In genomic region chr18:11908182-11909080, GRCh38 we compare ENCODE assay signal across 7 cellular contexts. TPM values are rescaled to one million over a fixed set of nuclear protein-coding genes. Genes with fewer than 3 reads are reported as not detected.
DNase-seq lines count a peak whose midpoint lies in the region; ATAC-seq and TF ChIP-seq lines count a peak whose summit lies in the region.

Gene MPPE1, minus strand, starts transcription at chr18:11908317. Its CDS starts 11,053 bp downstream, at chr18:11897264.

- peak; percentile 18 to 69 for DNase-seq in NCI-H1930 (lab: John Stamatoyannopoulos, UW)
- peak; percentile 48 for DNase-seq in T1000 (lab: John Stamatoyannopoulos, UW)
- peak; percentile 95 for DNase-seq in astrocyte of the hippocampus (ENCODE audit: low read depth, low spot score)
- peak; percentile 81 to 83 for DNase-seq in hippocampal formation (lab: John Stamatoyannopoulos, UW)
- peak; percentile 92 for DNase-seq in sciatic nerve (ENCODE audit: low spot score)

- peak; percentile 89 for TF ChIP-seq POLR2A in GM18505 (IDR thresholded peaks at IDR 0.05; ENCODE audit: borderline replicate concordance, extremely low read depth, insufficient read depth, insufficient read length)

- ATAC-seq in GM18505 (IDR thresholded peaks at IDR 0.05; ENCODE audit: unreplicated experiment) (peak; percentile 87), HG02885 (IDR thresholded peaks at IDR 0.05; ENCODE audit: poor library complexity, unreplicated experiment) (peak; percentile 91), sciatic nerve (peak; percentile 98)

- intact Hi-C loops in sciatic nerve (cut with DNase I): no loop called here

RNA-seq across cellular contexts. Expression of gene MPPE1, which starts in this region (rescaled TPM):
- total RNA-seq in sciatic nerve: 41.6 TPM

Comparison
In these comparisons a context has a peak if more than half of its experiments do, and no peak if none do; other contexts are left out.
1. Peak in every context shown above with its lines: DNase-seq and ATAC-seq.
2. DNase-seq: peak in every context shown above with its lines; median percentile 95 in astrocyte of the hippocampus; 92 in sciatic nerve; 82 in hippocampal formation; 48 in T1000; 44 in NCI-H1930.